Comparison of ENCODE assay signal across 9 cellular contexts in the genomic region with DNA sequence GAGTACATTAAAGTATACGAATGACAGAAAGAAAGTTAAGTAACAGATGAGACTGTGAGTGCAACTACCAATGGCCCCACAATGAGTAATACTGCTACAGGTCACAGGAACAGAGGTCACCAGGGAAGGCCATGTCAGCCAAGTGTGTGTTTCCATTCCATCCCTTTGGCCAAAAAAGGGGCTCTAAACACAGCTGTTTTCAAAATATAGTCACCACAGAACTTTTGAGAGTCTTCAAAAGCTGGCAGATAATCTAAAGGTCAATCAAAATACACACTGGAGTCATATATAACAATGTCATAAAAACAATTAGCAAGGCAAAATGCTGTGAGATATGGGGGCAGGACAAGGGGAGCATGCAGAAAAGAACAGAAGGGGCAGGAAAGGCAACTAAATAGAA. TPM values are rescaled to one million over a fixed set of nuclear protein-coding genes. Genes with fewer than 3 reads are reported as not detected.
DNase-seq lines count a peak whose midpoint lies in the region; ATAC-seq and FAIRE-seq lines count a peak whose summit lies in the region.
"Had no signal": no experiment of that assay in that cellular context is flagged by ENCODE, and none has a peak within 500 bp of the region (broad histone marks: within the 10 kb centered on the region; RNA-seq: fewer than 3 reads in every experiment).

No MANE protein-coding gene starts in this region.

- intact Hi-C loops in left colon (cut with DNase I, micrococcal nuclease) = no loop called here

- peak; percentile 72 for FAIRE-seq in GM18507 (lab: Jason Lieb, UNC)

- DNase-seq in GM18507 (ENCODE audit: extremely low spot score, insufficient read length, low read depth) (no peak), left colon (no peak), amniotic stem cell (lab: John Stamatoyannopoulos, UW) (no peak), amygdala (lab: John Stamatoyannopoulos, UW) (no peak), NCI-H2227 treated with DMSO at 0.1 percent for 48 hours (lab: John Stamatoyannopoulos, UW) (no peak), GM19240 (ENCODE audit: insufficient read length, low spot score) (no peak)
- DNase-seq: NCI-H510A had no signal

- ATAC-seq in GM21528 (IDR thresholded peaks at IDR 0.05; ENCODE audit: low FRiP score, unreplicated experiment) = peak; percentile 71
- peak; percentile 83 for ATAC-seq in HG03521 (IDR thresholded peaks at IDR 0.05; ENCODE audit: unreplicated experiment)
- peak; percentile 40 for ATAC-seq in left colon

RNA-seq across cellular contexts. Expression of a gene that starts 10.2 kb away (rescaled TPM):
- 10 to 100 TPM; 33.5 to 35.2 TPM for total RNA-seq in left colon
